ENCODE assay signal across 1 cellular context in genomic region chr17:48843172-48843900, GRCh38.
TF ChIP-seq lines count a peak whose summit lies in the region.

No MANE protein-coding gene starts in this region.

TF ChIP-seq in SK-N-SH, 30 proteins besides CTCF, POLR2A, EP300 and RAD21:
- TF ChIP-seq IRF3 (IDR thresholded peaks at IDR 0.05; ENCODE audit: low read depth, low read length) (no peak), REST (IDR thresholded peaks at IDR 0.05; ENCODE audit: low read depth, low read length) (no peak), CHD2 (IDR thresholded peaks at IDR 0.05; ENCODE audit: low read length, partially characterized antibody) (no peak), FOXJ3 (CRISPR knock-in tag; IDR thresholded peaks at IDR 0.05) (no peak), TAF1 (IDR thresholded peaks at IDR 0.05; ENCODE audit: borderline replicate concordance, low read depth, low read length) (no peak), SMC3 (IDR thresholded peaks at IDR 0.05; ENCODE audit: low read depth, low read length) (no peak), NRF1 (IDR thresholded peaks at IDR 0.05; ENCODE audit: low read depth, low read length) (no peak), NFIC (IDR thresholded peaks at IDR 0.05; ENCODE audit: borderline replicate concordance) (no peak), POLR2AphosphoS5 (IDR thresholded peaks at IDR 0.05; ENCODE audit: low read depth, low read length) (no peak), RXRA (IDR thresholded peaks at IDR 0.05; ENCODE audit: borderline replicate concordance, low read depth) (no peak), MXI1 (IDR thresholded peaks at IDR 0.05; ENCODE audit: low read depth, low read length) (no peak), YY1 (IDR thresholded peaks at IDR 0.05; ENCODE audit: low read depth) (no peak), ZBTB33 (IDR thresholded peaks at IDR 0.05; ENCODE audit: borderline replicate concordance, low read depth) (no peak), MEF2A (IDR thresholded peaks at IDR 0.05; ENCODE audit: borderline replicate concordance, low read depth) (no peak), PBX3 (IDR thresholded peaks at IDR 0.05) (no peak), RCOR1 (IDR thresholded peaks at IDR 0.05; ENCODE audit: low read length) (no peak), SIN3A (IDR thresholded peaks at IDR 0.05; ENCODE audit: borderline replicate concordance, low read depth, low read length) (no peak)
